Comparison of ENCODE assay signal across 8 cellular contexts in the genomic region with DNA sequence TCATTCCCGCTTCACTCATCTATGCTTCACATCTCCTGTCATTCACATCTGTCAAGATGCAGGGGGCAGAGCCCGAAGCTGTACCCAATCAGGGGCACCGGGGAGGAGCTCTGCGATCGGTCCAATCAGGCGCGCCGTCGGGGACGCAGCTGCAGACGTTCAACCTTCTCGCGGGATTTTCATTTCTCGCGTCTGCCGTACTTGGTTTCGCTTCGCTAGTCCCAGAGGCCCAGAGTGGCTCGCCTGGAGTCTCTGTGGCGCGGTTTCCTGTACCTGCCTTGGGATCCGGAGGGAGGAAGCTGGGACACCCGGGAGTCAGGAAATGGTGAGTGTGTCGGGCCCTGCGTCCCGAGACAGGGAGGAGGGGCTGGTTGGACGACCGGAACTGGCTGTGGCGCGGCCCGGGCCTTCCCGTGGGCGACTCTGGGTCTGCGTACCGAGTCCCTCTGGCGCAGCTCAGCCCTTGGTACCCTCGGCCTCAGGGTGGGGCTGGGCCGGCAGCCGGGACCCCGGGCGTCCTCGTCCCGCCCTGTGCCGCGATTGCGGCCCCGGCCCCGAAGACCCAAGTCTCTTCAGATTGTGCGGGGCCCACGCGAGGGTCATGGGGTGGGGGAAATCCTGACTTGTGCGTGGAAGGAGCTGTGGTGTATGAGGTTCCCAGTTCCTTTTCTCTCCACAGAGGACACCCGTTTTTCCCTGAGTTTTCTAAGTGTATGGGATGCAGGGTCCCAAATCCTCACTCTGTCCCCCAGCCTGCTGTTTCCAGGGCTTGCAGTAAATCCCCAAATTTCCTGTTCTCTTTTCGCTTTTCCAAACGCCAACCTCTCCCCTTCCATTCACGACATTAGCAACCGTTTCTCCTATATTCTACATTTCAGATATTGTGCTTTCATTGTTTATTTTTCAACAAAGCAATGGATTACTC. TPM values are rescaled to one million over a fixed set of nuclear protein-coding genes. Genes with fewer than 3 reads are reported as not detected.
DNase-seq lines count a peak whose midpoint lies in the region; ATAC-seq and TF ChIP-seq lines count a peak whose summit lies in the region.

Gene ZNF136 (plus strand): TSS at position 215 of the 925 bp plus-strand sequence. CDS start 108 bp downstream, at position 323.

- ATAC-seq in GM21576 (IDR thresholded peaks at IDR 0.05; ENCODE audit: unreplicated experiment): peak; percentile 95

- H3K27me3 Mint-ChIP-seq in IgD-negative memory B cell: no peaks in the 10 kb centered on the region

- no peaks in the 10 kb centered on the region for H3K9me3 ChIP-seq in mucosa of rectum (ENCODE audit: control insufficient read depth in 2 of 2, low read length in 2 of 2)

- peak within 1 kb of the TSS; percentile 91 to 99 (median 98) for H3K4me3 Mint-ChIP-seq in IgD-negative memory B cell

- H3K9me3 Mint-ChIP-seq in IgD-negative memory B cell: no peaks in the 10 kb centered on the region

- H3K4me3 ChIP-seq in epithelial cell of proximal tubule (ENCODE audit: low read depth, low read length): peak within 1 kb of the TSS; percentile 93
- peak within 1 kb of the TSS; percentile 91 to 96 for H3K4me3 ChIP-seq in mucosa of rectum (ENCODE audit: low read length in 2 of 2)

- TF ChIP-seq CTCF in epithelial cell of proximal tubule (conservative IDR thresholded peaks at IDR 0.05; ENCODE audit: low read depth, low read length): no peak

- peaks cover 0 to 6% of the 10 kb centered on the region in 2 donors for H3K36me3 ChIP-seq in mucosa of rectum (ENCODE audit: control insufficient read depth in 2 of 2, insufficient read depth in 2 of 2, low read length in 2 of 2)

- DNase-seq in DMS114 treated with DMSO at 0.1 percent for 48 hours (lab: John Stamatoyannopoulos, UW; ENCODE audit: unreplicated experiment) (peak; percentile 84), OCI-M1 (lab: John Stamatoyannopoulos, UW) (peak; percentile 100), activated T-cell treated with anti-CD3 and anti-CD28 coated beads for 48 hours (ENCODE audit: low read depth) (peak; percentile 89), epithelial cell of proximal tubule (ENCODE audit: low read depth) (peak; percentile 76)
- DNase-seq in stimulated activated CD8-positive, alpha-beta memory T cell treated with anti-CD3 and anti-CD28 coated beads, Interleukin-4, amount 100 ng/mL, for 4 hours (ENCODE audit: low read depth in 2 of 2, low spot score in 1 of 2): peak; percentile 85 to 87

- peaks cover 8 to 11% of the 10 kb centered on the region in 2 donors for H3K4me1 ChIP-seq in mucosa of rectum (ENCODE audit: control insufficient read depth in 2 of 2, insufficient read depth in 2 of 2, low read length in 2 of 2)

- peak within 1 kb of the TSS; percentile 94 to 96 for H3K27ac ChIP-seq in mucosa of rectum (ENCODE audit: low read depth in 2 of 2, low read length in 2 of 2)

- H3K9ac ChIP-seq in mucosa of rectum (ENCODE audit: low read depth in 1 of 2, low read length in 2 of 2): peak within 1 kb of the TSS; percentile 92 to 94

- H3K27ac Mint-ChIP-seq in IgD-negative memory B cell: peak within 1 kb of the TSS; percentile 89 to 99 (median 98)

- H3K36me3 Mint-ChIP-seq in IgD-negative memory B cell: peaks cover 2% of the 10 kb centered on the region

- no peaks in the 10 kb centered on the region for H3K27me3 ChIP-seq in mucosa of rectum (ENCODE audit: control insufficient read depth in 2 of 2, insufficient read depth in 2 of 2, low read length in 2 of 2)

- peaks cover 28 to 39% (median 39%) of the 10 kb centered on the region in 3 donors for H3K4me1 Mint-ChIP-seq in IgD-negative memory B cell

RNA-seq across cellular contexts. Expression of gene ZNF136, which starts in this region (rescaled TPM):
- 21.9 TPM for polyA plus RNA-seq in IgD-negative memory B cell
- total RNA-seq in epithelial cell of proximal tubule: 1.4 and 1.8 TPM in 2 replicates

Comparison
In these comparisons a context has a peak if more than half of its experiments do, and no peak if none do; other contexts are left out.
1. Peak in every context shown above with its lines: DNase-seq, ATAC-seq, H3K4me3 ChIP-seq and H3K27ac ChIP-seq.